In the genomic region with DNA sequence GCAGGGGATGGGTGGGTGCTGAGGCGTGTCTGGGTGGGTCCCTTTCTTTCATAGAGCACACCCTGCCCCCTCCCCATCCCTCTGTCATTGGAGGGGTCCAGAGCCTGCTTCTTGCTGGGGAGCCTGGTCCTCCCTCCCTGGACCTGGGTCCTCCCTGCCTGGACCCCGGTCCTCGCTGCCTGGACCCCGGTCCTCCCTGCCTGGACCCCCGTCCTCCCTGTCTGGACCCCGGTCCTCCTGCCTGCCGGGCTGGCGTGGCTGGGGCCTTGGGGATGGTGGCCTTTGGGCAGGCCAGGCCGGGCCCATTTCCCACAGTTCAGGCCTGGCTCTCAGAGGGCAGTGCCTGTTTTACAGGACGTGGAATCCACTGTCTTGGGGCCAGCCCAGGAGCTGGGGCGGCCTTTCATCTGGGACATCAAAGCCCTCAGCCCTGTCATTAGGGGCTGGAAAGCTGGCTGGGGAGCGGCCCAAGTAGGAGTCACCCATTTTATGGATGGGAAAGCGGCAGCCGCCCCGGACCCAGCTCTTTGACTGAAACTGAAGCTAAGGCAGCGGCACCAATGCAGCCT, we compare ENCODE assay signal across 27 cellular contexts. TPM values are rescaled to one million over a fixed set of nuclear protein-coding genes. Genes with fewer than 3 reads are reported as not detected.
DNase-seq lines count a peak whose midpoint lies in the region; ATAC-seq, FAIRE-seq and TF ChIP-seq lines count a peak whose summit lies in the region.
"Had no signal": no experiment of that assay in that cellular context is flagged by ENCODE, and none has a peak within 500 bp of the region (broad histone marks: within the 10 kb centered on the region; RNA-seq: fewer than 3 reads in every experiment).

No MANE protein-coding gene starts in this region.

- H3K4me1 Mint-ChIP-seq in stimulated activated memory B cell treated with anti-CD40 and anti-IgM and Interleukin-4, amounts not matched to agents 10 μg/mL and 1 μg/mL and 100 μg/mL, for 72 hours: no peaks in the 10 kb centered on the region
- H3K4me1 Mint-ChIP-seq: B cell had no signal

- POLR2A ChIA-PET in HepG2 (lab: Yijun Ruan, JAX): no interaction called here
- POLR2A ChIA-PET in HEK293 (lab: Yijun Ruan, JAX): no interaction called here
- POLR2A ChIA-PET in K562 (lab: Yijun Ruan, JAX): interaction anchor here (0.6 kb wide), 1 partner anchor 127 kb away, joined by 3 read pairs; no protein-coding TSS in a partner anchor

- no peaks in the 10 kb centered on the region for H3K9me3 ChIP-seq in HepG2 (ENCODE audit: low read length)
- H3K9me3 ChIP-seq in right lobe of liver: no peaks in the 10 kb centered on the region
- no peaks in the 10 kb centered on the region for H3K9me3 ChIP-seq in HEK293 (ENCODE audit: control insufficient read depth, insufficient read depth, low read depth, low read length)
- no peaks in the 10 kb centered on the region for H3K9me3 ChIP-seq in K562 (replicated peaks; ENCODE audit: control insufficient read depth, insufficient read depth, low read depth, low read length)
- H3K9me3 ChIP-seq: A549; BLaER1 treated with 17β-estradiol and CSF1 and Interleukin-3, amounts not matched to agents 10 nM and 100 nM; Caco-2 had no signal

- no peaks in the 10 kb centered on the region for H4K20me1 ChIP-seq in HepG2 (ENCODE audit: insufficient read depth, low read length)
- H4K20me1 ChIP-seq in K562 (replicated peaks; ENCODE audit: control insufficient read depth, insufficient read depth, low read length): no peaks in the 10 kb centered on the region

- TF ChIP-seq POLR2A in HepG2 (IDR thresholded peaks at IDR 0.05; ENCODE audit: insufficient read depth in 1 of 2, low read depth in 2 of 2, low read length in 2 of 2): no peak
- TF ChIP-seq POLR2A in right lobe of liver (IDR thresholded peaks at IDR 0.05): no peak
- no peak for TF ChIP-seq POLR2A in K562 (conservative IDR thresholded peaks at IDR 0.05)

- H3K4me3 ChIP-seq in HepG2 (replicated peaks in 1 of 3; ENCODE audit: insufficient read depth in 1 of 3, low read depth in 2 of 3, low read length in 3 of 3): no peak overlapping the region
- H3K4me3 ChIP-seq in right lobe of liver: no peak overlapping the region
- no peak overlapping the region for H3K4me3 ChIP-seq in HEK293 (ENCODE audit: low read depth, low read length)
- no peak overlapping the region for H3K4me3 ChIP-seq in K562
- H3K4me3 ChIP-seq: A549; BLaER1 treated with 17β-estradiol and CSF1 and Interleukin-3, amounts not matched to agents 10 nM and 100 nM; GM12878 had no signal

- no peak overlapping the region for H3K4me3 Mint-ChIP-seq in stimulated activated memory B cell treated with anti-CD40 and anti-IgM and Interleukin-4, amounts not matched to agents 10 μg/mL and 1 μg/mL and 100 μg/mL, for 72 hours
- H3K4me3 Mint-ChIP-seq: B cell; CD4-positive, alpha-beta T cell; CD8-positive, alpha-beta T cell had no signal

- BruUV-seq in HepG2 (replicated peaks; lab: Mats Ljungman, UMichigan): no TSS peak
- BruUV-seq in K562 (replicated peaks; lab: Mats Ljungman, UMichigan): no TSS peak

- in situ Hi-C loops in HepG2 (cut with HindIII; ENCODE audit: extremely low pct_ligation_motif_present, low pct_unique_long_range_greater_than_20kb): no loop called here
- in situ Hi-C loops in K562 (cut with MboI): no loop called here

- TF ChIP-seq EP300 in HepG2 (IDR thresholded peaks at IDR 0.05; ENCODE audit: low read depth in 2 of 2, low read length in 2 of 2) (no peak), HepG2 (CRISPR knock-in tag; IDR thresholded peaks at IDR 0.05; ENCODE audit: borderline replicate concordance) (no peak), K562 (IDR thresholded peaks at IDR 0.05; ENCODE audit: low read length) (no peak)

- CTCF ChIA-PET in HepG2 (lab: Yijun Ruan, JAX; ENCODE audit: low intra/inter-chr PET ratio, low total read pairs): no interaction called here
- CTCF ChIA-PET in HEK293 (lab: Yijun Ruan, JAX): no interaction called here
- CTCF ChIA-PET in K562 (lab: Yijun Ruan, JAX; ENCODE audit: low intra/inter-chr PET ratio): no interaction called here

- 60% methylated on average over 3 of the region's 16 CpGs for WGBS in HepG2 (ENCODE audit: low lambda C conversion rate)
- WGBS in right lobe of liver (ENCODE audit: insufficient coverage, low coverage, low lambda C conversion rate, missing lambda C conversion rate): 70% methylated on average over 2 of the region's 16 CpGs
- 10% methylated on average over 8 of the region's 16 CpGs for WGBS in K562 (ENCODE audit: insufficient coverage, low coverage, missing lambda C conversion rate)

- no peaks in the 10 kb centered on the region for H3K36me3 Mint-ChIP-seq in stimulated activated memory B cell treated with anti-CD40 and anti-IgM and Interleukin-4, amounts not matched to agents 10 μg/mL and 1 μg/mL and 100 μg/mL, for 72 hours
- H3K36me3 Mint-ChIP-seq: CD8-positive, alpha-beta T cell had no signal

- H3K27ac ChIP-seq in HepG2 (ENCODE audit: extremely low read length, insufficient read depth, low read length): no peak overlapping the region
- H3K27ac ChIP-seq in right lobe of liver: no peak overlapping the region
- H3K27ac ChIP-seq in HEK293 (ENCODE audit: extremely low read depth, low read depth, low read length): no peak overlapping the region
- no peak overlapping the region for H3K27ac ChIP-seq in K562 (ENCODE audit: extremely low read depth, low read depth, low read length)
- H3K27ac ChIP-seq: 22Rv1; A549; BLaER1 treated with 17β-estradiol and CSF1 and Interleukin-3, amounts not matched to agents 10 nM and 100 nM; C4-2B had no signal

- H3K79me2 ChIP-seq in HepG2 (ENCODE audit: insufficient read depth, low read length) (no peaks in the 10 kb centered on the region), K562 (ENCODE audit: control insufficient read depth, insufficient read depth, low read length) (no peaks in the 10 kb centered on the region)

- DNase-seq in HepG2 (ENCODE audit: low spot score): no peak
- DNase-seq in right lobe of liver: no peak
- DNase-seq in K562 (ENCODE audit: extremely low read depth in 1 of 4, low spot score in 3 of 4): no peak
- DNase-seq in activated CD4-positive, CD25-positive, alpha-beta regulatory T cell (lab: John Stamatoyannopoulos, UW): no peak
- DNase-seq: AML-193; Caco-2; Calu3; CD4-positive, alpha-beta T cell; CD8-positive, alpha-beta T cell; DMS153; DMS53; DMS79; DND-41; EL; GDM1 had no signal

- H2AFZ ChIP-seq in HepG2 (ENCODE audit: low read length): no peak overlapping the region
- no peak overlapping the region for H2AFZ ChIP-seq in K562 (ENCODE audit: low read depth, low read length)

- H3K9ac ChIP-seq in HepG2 (ENCODE audit: insufficient read depth, low read depth, low read length): no peak overlapping the region
- no peak overlapping the region for H3K9ac ChIP-seq in K562 (ENCODE audit: insufficient read depth in 1 of 2, low read depth in 2 of 2, low read length in 2 of 2)
- H3K9ac ChIP-seq: BLaER1 treated with 17β-estradiol and CSF1 and Interleukin-3, amounts not matched to agents 10 nM and 100 nM had no signal

- TF ChIP-seq RAD21 in HepG2 (CRISPR knock-in tag; IDR thresholded peaks at IDR 0.05) (no peak), K562 (CRISPR knock-in tag; conservative IDR thresholded peaks at IDR 0.05 in 1 of 2, IDR thresholded peaks at IDR 0.05 in 1 of 2) (no peak)

- no peak overlapping the region for H3K27ac Mint-ChIP-seq in stimulated activated memory B cell treated with anti-CD40 and anti-IgM and Interleukin-4, amounts not matched to agents 10 μg/mL and 1 μg/mL and 100 μg/mL, for 72 hours
- H3K27ac Mint-ChIP-seq: B cell; CD4-positive, alpha-beta T cell; CD8-positive, alpha-beta T cell had no signal

- H3K27me3 Mint-ChIP-seq in stimulated activated memory B cell treated with anti-CD40 and anti-IgM and Interleukin-4, amounts not matched to agents 10 μg/mL and 1 μg/mL and 100 μg/mL, for 72 hours: peaks cover 28% of the 10 kb centered on the region
- H3K27me3 Mint-ChIP-seq: B cell; CD4-positive, alpha-beta T cell had no signal

- no peaks in the 10 kb centered on the region for H3K9me3 Mint-ChIP-seq in stimulated activated memory B cell treated with anti-CD40 and anti-IgM and Interleukin-4, amounts not matched to agents 10 μg/mL and 1 μg/mL and 100 μg/mL, for 72 hours
- H3K9me3 Mint-ChIP-seq: CD4-positive, alpha-beta T cell; CD8-positive, alpha-beta T cell had no signal

- FAIRE-seq in HepG2 (lab: Jason Lieb, UNC): no peak
- no peak for FAIRE-seq in K562 (lab: Jason Lieb, UNC)
- FAIRE-seq: A549, D721Med, GM12878, GM12892, GM18507 had no signal

- no peaks in the 10 kb centered on the region for H3K36me3 ChIP-seq in HepG2 (replicated peaks in 1 of 2; ENCODE audit: control insufficient read depth in 1 of 2, insufficient read depth in 2 of 2, low read length in 2 of 2)
- no peaks in the 10 kb centered on the region for H3K36me3 ChIP-seq in right lobe of liver
- no peaks in the 10 kb centered on the region for H3K36me3 ChIP-seq in HEK293 (ENCODE audit: control insufficient read depth in 2 of 2, insufficient read depth in 1 of 2, low read length in 2 of 2)
- no peaks in the 10 kb centered on the region for H3K36me3 ChIP-seq in K562 (ENCODE audit: control insufficient read depth, insufficient read depth, low read length)
- H3K36me3 ChIP-seq: BLaER1 treated with 17β-estradiol and CSF1 and Interleukin-3, amounts not matched to agents 10 nM and 100 nM had no signal

- TF ChIP-seq CTCF in HepG2 (CRISPR knock-in tag; IDR thresholded peaks at IDR 0.05) (no peak), right lobe of liver (IDR thresholded peaks at IDR 0.05) (no peak), HEK293 (tag by site-specific recombination; IDR thresholded peaks at IDR 0.05) (no peak), K562 (IDR thresholded peaks at IDR 0.05 in 2 of 3, conservative IDR thresholded peaks at IDR 0.05 in 1 of 3; ENCODE audit: insufficient read depth in 2 of 3, low read depth in 1 of 3, low read length in 3 of 3) (no peak)

- ATAC-seq in HepG2 (no peak), right lobe of liver (no peak), K562 (no peak), GM19328 (IDR thresholded peaks at IDR 0.05; ENCODE audit: unreplicated experiment) (no peak)
- peak; percentile 3 for ATAC-seq in stimulated activated memory B cell treated with anti-CD40 and anti-IgM and Interleukin-4, amounts not matched to agents 10 μg/mL and 1 μg/mL and 100 μg/mL, for 72 hours
- ATAC-seq: A549; CD8-positive, alpha-beta T cell; GM12878 had no signal

- H3K27me3 ChIP-seq in HepG2 (ENCODE audit: control insufficient read depth in 1 of 2, insufficient read depth in 2 of 2, low read length in 2 of 2) (peaks cover 15 to 28% of the 10 kb centered on the region in 2 experiments; a peak in 4 of 5 replicates), right lobe of liver (no peaks in the 10 kb centered on the region), K562 (ENCODE audit: control insufficient read depth in 2 of 2, insufficient read depth in 2 of 2, low read length in 2 of 2) (peaks cover 0 to 11% of the 10 kb centered on the region in 2 experiments; a peak in 1 of 5 replicates)
- H3K27me3 ChIP-seq: BLaER1 treated with 17β-estradiol and CSF1 and Interleukin-3, amounts not matched to agents 10 nM and 100 nM had no signal

- H3K4me2 ChIP-seq in HepG2 (ENCODE audit: low read depth, low read length) (no peak overlapping the region), K562 (ENCODE audit: insufficient read depth, low read length) (no peak overlapping the region)
- H3K4me2 ChIP-seq: A549; BLaER1 treated with 17β-estradiol and CSF1 and Interleukin-3, amounts not matched to agents 10 nM and 100 nM had no signal

- H3K4me1 ChIP-seq in HepG2 (ENCODE audit: insufficient read depth, low read length): no peaks in the 10 kb centered on the region
- no peaks in the 10 kb centered on the region for H3K4me1 ChIP-seq in right lobe of liver
- H3K4me1 ChIP-seq in HEK293 (ENCODE audit: control insufficient read depth, insufficient read depth, low read length): no peaks in the 10 kb centered on the region
- H3K4me1 ChIP-seq in K562 (replicated peaks in 1 of 2; ENCODE audit: control insufficient read depth in 2 of 2, insufficient read depth in 2 of 2, low read length in 2 of 2): no peaks in the 10 kb centered on the region
- H3K4me1 ChIP-seq: Caco-2 had no signal

- no peaks in the 10 kb centered on the region for H3K9me1 ChIP-seq in K562 (ENCODE audit: control insufficient read depth, insufficient read depth, low read length)

- intact Hi-C loops in HepG2 (cut with micrococcal nuclease; ENCODE audit: unreplicated experiment): no loop called here
- intact Hi-C loops in right lobe of liver (cut with DNase I): no loop called here
- intact Hi-C loops in K562 (cut with micrococcal nuclease): no loop called here

RNA-seq across cellular contexts. Expression of gene KIF26A, which starts 44.6 kb away (rescaled TPM):
- total RNA-seq in HepG2 (2016; rRNA removed; fragmentation: Illumina TruSeq; extraction: Trizol) (not detected in 2 replicates), right lobe of liver (1 to 10 TPM in 4 of 6 experiments, under 1 TPM in 2; 0.79 to 1.5 (median 1.1) TPM), K562 (2014; rRNA removed) (not detected in 2 replicates), K562 (2014; rRNA removed; fragmentation: Illumina TruSeq; extraction: Trizol) (not detected in 2 replicates), K562 (2015; rRNA removed; fragmentation: Illumina TruSeq; extraction: Trizol) (not detected in 2 replicates), K562 (2021) (0.02 and 0.04 TPM in 2 replicates)
- not detected in 2 replicates for total RNA-seq in HepG2 (2016; cell fraction: cytosol; rRNA removed; fragmentation: Illumina TruSeq; extraction: Trizol; ENCODE audit: low read depth)
- total RNA-seq in HepG2 (2016; cell fraction: insoluble cytoplasmic fraction; rRNA removed; fragmentation: Illumina TruSeq; extraction: Trizol): not detected in 2 replicates
- not detected in 2 replicates for total RNA-seq in HepG2 (2016; cell fraction: membrane; rRNA removed; fragmentation: Illumina TruSeq; extraction: Trizol)
- total RNA-seq in HepG2 (2016; cell fraction: nucleus; rRNA removed; fragmentation: Illumina TruSeq; extraction: Trizol): not detected in 2 replicates
- polyA plus RNA-seq in HepG2 (2011; rRNA removed) (not detected in 2 replicates), K562 (2011; rRNA removed) (not detected in 2 replicates), K562 (2014; fragmentation: Illumina TruSeq; extraction: Trizol) (not detected in 2 replicates), K562 (2014; fragmentation: Nextera tagmentation; extraction: Ambion mirVana) (not detected), K562 (2014; rRNA removed) (not detected in 2 replicates)
- not detected in 2 replicates for polyA plus RNA-seq in HepG2 (2011; cell fraction: cytosol; rRNA removed)
- not detected in 2 replicates for polyA plus RNA-seq in HepG2 (2011; cell fraction: nucleus; rRNA removed)
- polyA plus RNA-seq in HepG2 (2012): not detected in 2 replicates
- polyA plus RNA-seq in HepG2 (2016; cell fraction: cytosol; fragmentation: Illumina TruSeq; extraction: Trizol; ENCODE audit: low read depth): not detected in 2 replicates
- not detected in 2 replicates for polyA plus RNA-seq in HepG2 (2016; cell fraction: insoluble cytoplasmic fraction; fragmentation: Illumina TruSeq; extraction: Trizol; ENCODE audit: low read depth)
- not detected in 2 replicates for polyA plus RNA-seq in HepG2 (2016; cell fraction: membrane; fragmentation: Illumina TruSeq; extraction: Trizol; ENCODE audit: low read depth)
- polyA plus RNA-seq in HepG2 (2016; cell fraction: nucleus; fragmentation: Illumina TruSeq; extraction: Trizol; ENCODE audit: insufficient read depth, low read depth): not detected in 2 replicates
- 0.02 and 12.4 TPM in 2 replicates for polyA minus RNA-seq in HepG2 (2011; rRNA and poly(A)+ RNA removed; ENCODE audit: low replicate concordance)
- 0.18 and 0.30 TPM in 2 replicates for polyA minus RNA-seq in HepG2 (2011; cell fraction: cytosol; rRNA and poly(A)+ RNA removed)
- 0.13 TPM in 1 of 2 replicates, not detected in the other for polyA minus RNA-seq in HepG2 (2011; cell fraction: nucleus; rRNA and poly(A)+ RNA removed)
- not detected in 2 replicates for total RNA-seq in K562 (2011; cell fraction: chromatin; rRNA removed; ENCODE audit: low replicate concordance)
- total RNA-seq in K562 (2011; cell fraction: nucleolus; rRNA removed): not detected in 2 replicates
- not detected in 2 replicates for total RNA-seq in K562 (2011; cell fraction: nucleoplasm; rRNA removed)
- polyA plus RNA-seq in K562 (2011; cell fraction: cytosol; rRNA removed): 0.01 TPM in 1 of 2 replicates, not detected in the other
- polyA plus RNA-seq in K562 (2011; cell fraction: nucleus; rRNA removed): not detected in 2 replicates
- polyA plus RNA-seq in K562 (2012): not detected in 2 replicates
- polyA minus RNA-seq in K562 (2011; rRNA and poly(A)+ RNA removed): not detected in 2 replicates
- polyA minus RNA-seq in K562 (2011; cell fraction: cytosol; rRNA and poly(A)+ RNA removed): 0.19 and 0.27 TPM in 2 replicates
- polyA minus RNA-seq in K562 (2011; cell fraction: nucleus; rRNA and poly(A)+ RNA removed): under 0.01 TPM in 2 replicates
- total RNA-seq: B cell had no signal
- polyA plus RNA-seq: GM12878 had no signal

Comparison
In these comparisons a context has a peak if more than half of its experiments do, and no peak if none do; other contexts are left out.
1. Of the 241 proteins assayed by ChIP-seq in both HepG2 and K562: peak only in HepG2: none; only in K562: none; in both: ZNF263; in neither: 240.